ENCODE assay signal across 8 cellular contexts in the genomic region with DNA sequence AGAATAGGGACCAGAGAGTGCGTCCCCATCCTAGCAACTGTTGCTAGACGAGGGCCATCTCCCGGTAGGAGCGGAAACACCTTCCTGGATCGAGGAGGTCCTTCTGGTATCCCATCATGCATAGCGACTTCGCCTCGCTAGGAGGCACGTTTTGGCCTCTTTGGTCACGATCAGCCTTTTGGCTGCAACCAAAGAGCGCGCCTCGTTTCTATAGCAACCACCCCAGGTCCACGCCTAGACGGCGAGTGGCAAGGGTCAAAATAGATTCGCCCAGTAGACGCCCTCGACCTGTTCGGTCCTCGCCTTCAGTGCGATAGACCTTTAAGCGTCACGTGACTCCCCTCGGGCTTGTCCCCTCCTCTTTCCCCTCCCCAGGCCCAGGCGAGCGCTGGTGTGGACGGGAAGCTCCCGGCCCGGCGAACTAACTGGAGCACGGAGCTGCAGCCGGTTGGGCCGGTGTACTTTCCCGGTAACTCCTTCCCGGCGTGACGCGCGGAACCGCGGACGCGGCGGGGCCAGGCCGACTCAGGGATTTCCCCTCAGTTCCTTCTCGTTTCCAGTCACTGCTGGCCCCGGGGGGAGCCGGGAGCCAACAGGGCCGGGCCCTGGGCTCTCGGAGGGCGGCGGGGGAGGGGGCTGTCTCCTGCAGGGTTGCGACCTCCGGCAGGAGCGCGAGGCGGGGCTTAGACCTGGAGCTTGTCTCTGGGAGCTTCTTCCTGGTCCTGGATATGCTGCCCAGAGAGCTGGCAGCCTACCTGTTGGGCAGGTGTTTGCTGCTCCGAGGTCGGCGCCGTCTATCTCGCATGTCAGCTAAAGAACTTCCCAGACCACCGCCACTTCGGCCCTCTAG. TPM values are rescaled to one million over a fixed set of nuclear protein-coding genes. Genes with fewer than 3 reads are reported as not detected.
DNase-seq lines count a peak whose midpoint lies in the region; ATAC-seq, FAIRE-seq and TF ChIP-seq lines count a peak whose summit lies in the region.

A gene (plus strand): TSS at position 359 of the 850 bp plus-strand sequence. CDS start 2,258 bp downstream, outside the sequence.

- in situ Hi-C loops in HepG2 (cut with HindIII; ENCODE audit: extremely low pct_ligation_motif_present, low pct_unique_long_range_greater_than_20kb): no loop called here

- no TSS peak for BruUV-seq in HepG2 (replicated peaks; lab: Mats Ljungman, UMichigan)

- CTCF ChIA-PET in HepG2 (lab: Yijun Ruan, JAX; ENCODE audit: low intra/inter-chr PET ratio, low total read pairs): no interaction called here

- 0 out of 5 replicates have a peak, but pooled peaks cover 0 to 3% of the 10 kb centered on the region in 2 experiments for H3K36me3 ChIP-seq in HepG2 (replicated peaks in 1 of 2; ENCODE audit: control insufficient read depth in 1 of 2, insufficient read depth in 2 of 2, low read length in 2 of 2)

- TF ChIP-seq EP300 in HepG2 (IDR thresholded peaks at IDR 0.05; ENCODE audit: low read depth in 2 of 2, low read length in 2 of 2): no peak
- TF ChIP-seq EP300 in HepG2 (CRISPR knock-in tag; IDR thresholded peaks at IDR 0.05; ENCODE audit: borderline replicate concordance): peak; percentile 35; the same call in 1 of the 2 replicates

- no peaks in the 10 kb centered on the region for H3K9me3 ChIP-seq in HepG2 (ENCODE audit: low read length)

- FAIRE-seq in HepG2 (lab: Jason Lieb, UNC): peak; percentile 100

- intact Hi-C loops in HepG2 (cut with micrococcal nuclease; ENCODE audit: unreplicated experiment): loop anchor here (10.0 kb wide), 1 partner anchor 78 kb away; no protein-coding TSS in a partner anchor

- H3K4me2 ChIP-seq in HepG2 (ENCODE audit: low read depth, low read length): peak within 1 kb of the TSS; percentile 96

- peak within 1 kb of the TSS; percentile 86 for H3K9ac ChIP-seq in HepG2 (ENCODE audit: insufficient read depth, low read depth, low read length)

- peak; percentile 81 to 85 for TF ChIP-seq POLR2A in HepG2 (IDR thresholded peaks at IDR 0.05; ENCODE audit: insufficient read depth in 1 of 2, low read depth in 2 of 2, low read length in 2 of 2)

- H3K27ac ChIP-seq in HepG2 (ENCODE audit: extremely low read length, insufficient read depth, low read length): peak within 1 kb of the TSS; percentile 91

- no peaks in the 10 kb centered on the region; a peak in 1 of 5 replicates for H3K27me3 ChIP-seq in HepG2 (ENCODE audit: control insufficient read depth in 1 of 2, insufficient read depth in 2 of 2, low read length in 2 of 2)

- TF ChIP-seq CTCF in HepG2 (CRISPR knock-in tag; IDR thresholded peaks at IDR 0.05): peak; percentile 65

- DNase-seq in C1 segment of cervical spinal cord (lab: John Stamatoyannopoulos, UW): peak; percentile 87 to 100 (median 98)
- DNase-seq in NCI-H748 (lab: John Stamatoyannopoulos, UW; ENCODE audit: unreplicated experiment): peak; percentile 99
- DNase-seq in activated CD4-positive, alpha-beta T cell treated with anti-CD3 and anti-CD28 coated beads, Interleukin-2, amount 50 U/mL, for 24 hours (ENCODE audit: low read depth in 1 of 2, low spot score in 1 of 2): peak; percentile 84 to 98
- peak; percentile 100 for DNase-seq in dermis blood vessel endothelial cell
- DNase-seq in HepG2 (ENCODE audit: low spot score): peak; percentile 100
- DNase-seq in stimulated activated CD4-positive, alpha-beta T cell treated with anti-CD3 and anti-CD28 coated beads, Interleukin-4, amount 100 ng/mL, for 24 hours: peak; percentile 98

- POLR2A ChIA-PET in HepG2 (lab: Yijun Ruan, JAX): interaction anchor here (0.6 to 2.2 kb wide), 16 partner anchors 15 to 345 kb away, joined by 3 to 16 read pairs (median 3); a partner anchor contains a TSS

- peaks cover 36% of the 10 kb centered on the region for H3K4me1 ChIP-seq in HepG2 (ENCODE audit: insufficient read depth, low read length)

- peaks cover 21% of the 10 kb centered on the region for H3K79me2 ChIP-seq in HepG2 (ENCODE audit: insufficient read depth, low read length)

- H2AFZ ChIP-seq in HepG2 (ENCODE audit: low read length): peak within 1 kb of the TSS; percentile 44

- H3K4me3 ChIP-seq in HepG2 (replicated peaks in 1 of 3; ENCODE audit: insufficient read depth in 1 of 3, low read depth in 2 of 3, low read length in 3 of 3): peak within 1 kb of the TSS; percentile 69 to 96 (median 89)

- peaks cover 4% of the 10 kb centered on the region; the same call in 1 of the 2 replicates for H4K20me1 ChIP-seq in HepG2 (ENCODE audit: insufficient read depth, low read length)

- ATAC-seq in GM19328 (IDR thresholded peaks at IDR 0.05; ENCODE audit: unreplicated experiment) (peak; percentile 54), HG03521 (IDR thresholded peaks at IDR 0.05; ENCODE audit: unreplicated experiment) (peak; percentile 52), HepG2 (peak; percentile 83)

- TF ChIP-seq RAD21 in HepG2 (CRISPR knock-in tag; IDR thresholded peaks at IDR 0.05): no peak; the same call in 1 of the 2 replicates

- WGBS in HepG2 (ENCODE audit: low lambda C conversion rate): 0% methylated on average over 28 of the region's 65 CpGs

TF ChIP-seq in HepG2, 621 proteins besides CTCF, POLR2A, EP300 and RAD21 (continues in another document):
- TF ChIP-seq ATF7-NPFF (CRISPR knock-in tag; IDR thresholded peaks at IDR 0.05; ENCODE audit: low read depth) (0 out of 2 replicates have a peak, but pooled peaks have one; percentile 48), ZNF367 (CRISPR knock-in tag; IDR thresholded peaks at IDR 0.05; ENCODE audit: borderline replicate concordance) (no peak), KDM2A (CRISPR knock-in tag; IDR thresholded peaks at IDR 0.05; ENCODE audit: borderline replicate concordance, low read depth) (peak; percentile 92), HNRNPH1 (optimal IDR thresholded peaks at IDR 0.05; ENCODE audit: low read depth, low read length) (no peak), ZNF749 (CRISPR knock-in tag; IDR thresholded peaks at IDR 0.05; ENCODE audit: borderline replicate concordance) (0 out of 2 replicates have a peak, but pooled peaks have one; percentile 12), ZNF841 (CRISPR knock-in tag; IDR thresholded peaks at IDR 0.05; ENCODE audit: borderline replicate concordance) (no peak)
- TF ChIP-seq, protein P1, sequence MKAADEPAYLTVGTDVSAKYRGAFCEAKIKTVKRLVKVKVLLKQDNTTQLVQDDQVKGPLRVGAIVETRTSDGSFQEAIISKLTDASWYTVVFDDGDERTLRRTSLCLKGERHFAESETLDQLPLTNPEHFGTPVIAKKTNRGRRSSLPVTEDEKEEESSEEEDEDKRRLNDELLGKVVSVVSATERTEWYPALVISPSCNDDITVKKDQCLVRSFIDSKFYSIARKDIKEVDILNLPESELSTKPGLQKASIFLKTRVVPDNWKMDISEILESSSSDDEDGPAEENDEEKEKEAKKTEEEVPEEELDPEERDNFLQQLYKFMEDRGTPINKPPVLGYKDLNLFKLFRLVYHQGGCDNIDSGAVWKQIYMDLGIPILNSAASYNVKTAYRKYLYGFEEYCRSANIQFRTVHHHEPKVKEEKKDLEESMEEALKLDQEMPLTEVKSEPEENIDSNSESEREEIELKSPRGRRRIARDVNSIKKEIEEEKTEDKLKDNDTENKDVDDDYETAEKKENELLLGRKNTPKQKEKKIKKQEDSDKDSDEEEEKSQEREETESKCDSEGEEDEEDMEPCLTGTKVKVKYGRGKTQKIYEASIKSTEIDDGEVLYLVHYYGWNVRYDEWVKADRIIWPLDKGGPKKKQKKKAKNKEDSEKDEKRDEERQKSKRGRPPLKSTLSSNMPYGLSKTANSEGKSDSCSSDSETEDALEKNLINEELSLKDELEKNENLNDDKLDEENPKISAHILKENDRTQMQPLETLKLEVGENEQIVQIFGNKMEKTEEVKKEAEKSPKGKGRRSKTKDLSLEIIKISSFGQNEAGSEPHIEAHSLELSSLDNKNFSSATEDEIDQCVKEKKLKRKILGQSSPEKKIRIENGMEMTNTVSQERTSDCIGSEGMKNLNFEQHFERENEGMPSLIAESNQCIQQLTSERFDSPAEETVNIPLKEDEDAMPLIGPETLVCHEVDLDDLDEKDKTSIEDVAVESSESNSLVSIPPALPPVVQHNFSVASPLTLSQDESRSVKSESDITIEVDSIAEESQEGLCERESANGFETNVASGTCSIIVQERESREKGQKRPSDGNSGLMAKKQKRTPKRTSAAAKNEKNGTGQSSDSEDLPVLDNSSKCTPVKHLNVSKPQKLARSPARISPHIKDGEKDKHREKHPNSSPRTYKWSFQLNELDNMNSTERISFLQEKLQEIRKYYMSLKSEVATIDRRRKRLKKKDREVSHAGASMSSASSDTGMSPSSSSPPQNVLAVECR (CRISPR knock-in tag; IDR thresholded peaks at IDR 0.05; ENCODE audit: borderline replicate concordance): peak; percentile 99

RNA-seq across cellular contexts. Expression of the gene that starts here (rescaled TPM):
- total RNA-seq in dermis blood vessel endothelial cell (15.1 and 16.8 TPM in 2 replicates), HepG2 (2016; rRNA removed; fragmentation: Illumina TruSeq; extraction: Trizol) (10.7 and 15.4 TPM in 2 replicates)
- total RNA-seq in HepG2 (2016; cell fraction: cytosol; rRNA removed; fragmentation: Illumina TruSeq; extraction: Trizol; ENCODE audit: low read depth): 7.3 and 7.8 TPM in 2 replicates
- total RNA-seq in HepG2 (2016; cell fraction: insoluble cytoplasmic fraction; rRNA removed; fragmentation: Illumina TruSeq; extraction: Trizol): 7.8 and 13.6 TPM in 2 replicates
- 5.1 and 5.5 TPM in 2 replicates for total RNA-seq in HepG2 (2016; cell fraction: membrane; rRNA removed; fragmentation: Illumina TruSeq; extraction: Trizol)
- 15.6 and 16.7 TPM in 2 replicates for total RNA-seq in HepG2 (2016; cell fraction: nucleus; rRNA removed; fragmentation: Illumina TruSeq; extraction: Trizol)
- polyA plus RNA-seq in HepG2 (2011; rRNA removed): 11.4 and 11.7 TPM in 2 replicates
- polyA plus RNA-seq in HepG2 (2011; cell fraction: cytosol; rRNA removed): 3.9 and 5.8 TPM in 2 replicates
- polyA plus RNA-seq in HepG2 (2011; cell fraction: nucleus; rRNA removed): 7.8 and 8.8 TPM in 2 replicates
- polyA plus RNA-seq in HepG2 (2012): 12.0 and 15.5 TPM in 2 replicates
- polyA plus RNA-seq in HepG2 (2016; cell fraction: cytosol; fragmentation: Illumina TruSeq; extraction: Trizol; ENCODE audit: low read depth): 0.53 and 0.67 TPM in 2 replicates
- 6.7 and 7.3 TPM in 2 replicates for polyA plus RNA-seq in HepG2 (2016; cell fraction: insoluble cytoplasmic fraction; fragmentation: Illumina TruSeq; extraction: Trizol; ENCODE audit: low read depth)
- polyA plus RNA-seq in HepG2 (2016; cell fraction: membrane; fragmentation: Illumina TruSeq; extraction: Trizol; ENCODE audit: low read depth): 1.7 and 3.2 TPM in 2 replicates
- 19.2 and 21.4 TPM in 2 replicates for polyA plus RNA-seq in HepG2 (2016; cell fraction: nucleus; fragmentation: Illumina TruSeq; extraction: Trizol; ENCODE audit: insufficient read depth, low read depth)
- polyA minus RNA-seq in HepG2 (2011; rRNA and poly(A)+ RNA removed; ENCODE audit: low replicate concordance): 20.6 and 25.6 TPM in 2 replicates
- polyA minus RNA-seq in HepG2 (2011; cell fraction: cytosol; rRNA and poly(A)+ RNA removed): 12.1 and 19.7 TPM in 2 replicates
- polyA minus RNA-seq in HepG2 (2011; cell fraction: nucleus; rRNA and poly(A)+ RNA removed): 14.9 and 20.4 TPM in 2 replicates

Comparison
In these comparisons a context has a peak if more than half of its experiments do, and no peak if none do; other contexts are left out.
1. Peak in every context shown above with its lines: DNase-seq, ATAC-seq, H3K4me3 ChIP-seq and H3K27ac ChIP-seq.